ENCODE assay signal across 1 cellular context in the genomic region with DNA sequence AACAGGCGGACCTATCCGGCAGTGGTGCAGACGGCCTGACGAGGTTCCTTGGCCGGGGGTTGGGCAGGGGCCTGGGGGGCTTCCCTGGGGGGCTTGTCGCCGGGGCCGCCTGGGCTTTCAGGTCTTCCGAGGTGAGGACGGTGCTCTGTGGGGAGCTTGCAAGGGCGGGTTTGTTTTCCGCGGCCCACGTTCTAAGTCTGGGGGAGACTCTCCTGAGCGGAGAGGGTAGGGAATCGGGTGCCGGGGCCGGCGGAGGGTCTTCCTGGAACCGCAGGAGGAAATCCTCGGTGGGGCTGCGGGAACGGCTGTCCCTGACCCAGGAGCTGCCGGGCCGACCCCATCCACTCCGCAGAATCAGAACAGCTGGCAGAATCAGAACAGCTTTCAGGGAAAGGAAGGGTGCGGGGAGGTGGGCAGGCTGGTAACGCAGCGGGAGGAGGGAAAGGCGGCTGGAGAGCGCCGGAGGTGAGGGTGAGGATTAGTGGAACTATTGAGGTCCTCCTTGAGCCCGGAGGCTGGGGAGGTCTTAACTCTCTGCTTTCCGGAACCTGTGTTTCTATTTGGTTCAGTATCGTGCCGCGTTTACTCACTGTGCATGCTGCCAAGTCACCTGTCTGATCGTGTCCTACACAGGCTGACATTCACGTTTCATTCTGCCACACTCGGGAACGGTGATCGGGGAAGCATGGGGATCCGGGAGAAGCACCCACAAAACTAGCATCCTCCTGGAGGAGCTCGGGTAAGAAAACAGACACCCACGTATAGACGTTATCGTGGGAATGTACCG.
TF ChIP-seq lines count a peak whose summit lies in the region.

No MANE protein-coding gene starts in this region.

TF ChIP-seq in K562, 482 proteins besides CTCF, POLR2A, EP300 and RAD21 (continued from another document):
- TF ChIP-seq, protein P1, sequence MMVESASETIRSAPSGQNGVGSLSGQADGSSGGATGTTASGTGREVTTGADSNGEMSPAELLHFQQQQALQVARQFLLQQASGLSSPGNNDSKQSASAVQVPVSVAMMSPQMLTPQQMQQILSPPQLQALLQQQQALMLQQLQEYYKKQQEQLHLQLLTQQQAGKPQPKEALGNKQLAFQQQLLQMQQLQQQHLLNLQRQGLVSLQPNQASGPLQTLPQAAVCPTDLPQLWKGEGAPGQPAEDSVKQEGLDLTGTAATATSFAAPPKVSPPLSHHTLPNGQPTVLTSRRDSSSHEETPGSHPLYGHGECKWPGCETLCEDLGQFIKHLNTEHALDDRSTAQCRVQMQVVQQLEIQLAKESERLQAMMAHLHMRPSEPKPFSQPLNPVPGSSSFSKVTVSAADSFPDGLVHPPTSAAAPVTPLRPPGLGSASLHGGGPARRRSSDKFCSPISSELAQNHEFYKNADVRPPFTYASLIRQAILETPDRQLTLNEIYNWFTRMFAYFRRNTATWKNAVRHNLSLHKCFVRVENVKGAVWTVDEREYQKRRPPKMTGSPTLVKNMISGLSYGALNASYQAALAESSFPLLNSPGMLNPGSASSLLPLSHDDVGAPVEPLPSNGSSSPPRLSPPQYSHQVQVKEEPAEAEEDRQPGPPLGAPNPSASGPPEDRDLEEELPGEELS (CRISPR knock-in tag; IDR thresholded peaks at IDR 0.05; ENCODE audit: borderline replicate concordance) = no peak
- TF ChIP-seq, protein P2, sequence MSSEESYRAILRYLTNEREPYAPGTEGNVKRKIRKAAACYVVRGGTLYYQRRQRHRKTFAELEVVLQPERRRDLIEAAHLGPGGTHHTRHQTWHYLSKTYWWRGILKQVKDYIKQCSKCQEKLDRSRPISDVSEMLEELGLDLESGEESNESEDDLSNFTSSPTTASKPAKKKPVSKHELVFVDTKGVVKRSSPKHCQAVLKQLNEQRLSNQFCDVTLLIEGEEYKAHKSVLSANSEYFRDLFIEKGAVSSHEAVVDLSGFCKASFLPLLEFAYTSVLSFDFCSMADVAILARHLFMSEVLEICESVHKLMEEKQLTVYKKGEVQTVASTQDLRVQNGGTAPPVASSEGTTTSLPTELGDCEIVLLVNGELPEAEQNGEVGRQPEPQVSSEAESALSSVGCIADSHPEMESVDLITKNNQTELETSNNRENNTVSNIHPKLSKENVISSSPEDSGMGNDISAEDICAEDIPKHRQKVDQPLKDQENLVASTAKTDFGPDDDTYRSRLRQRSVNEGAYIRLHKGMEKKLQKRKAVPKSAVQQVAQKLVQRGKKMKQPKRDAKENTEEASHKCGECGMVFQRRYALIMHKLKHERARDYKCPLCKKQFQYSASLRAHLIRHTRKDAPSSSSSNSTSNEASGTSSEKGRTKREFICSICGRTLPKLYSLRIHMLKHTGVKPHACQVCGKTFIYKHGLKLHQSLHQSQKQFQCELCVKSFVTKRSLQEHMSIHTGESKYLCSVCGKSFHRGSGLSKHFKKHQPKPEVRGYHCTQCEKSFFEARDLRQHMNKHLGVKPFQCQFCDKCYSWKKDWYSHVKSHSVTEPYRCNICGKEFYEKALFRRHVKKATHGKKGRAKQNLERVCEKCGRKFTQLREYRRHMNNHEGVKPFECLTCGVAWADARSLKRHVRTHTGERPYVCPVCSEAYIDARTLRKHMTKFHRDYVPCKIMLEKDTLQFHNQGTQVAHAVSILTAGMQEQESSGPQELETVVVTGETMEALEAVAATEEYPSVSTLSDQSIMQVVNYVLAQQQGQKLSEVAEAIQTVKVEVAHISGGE (CRISPR knock-in tag; IDR thresholded peaks at IDR 0.05) = peak in 1 of 3 experiments; percentile 26; a peak in 1 of 6 replicates
- TF ChIP-seq RBM14 (IDR thresholded peaks at IDR 0.05; ENCODE audit: borderline replicate concordance, insufficient read depth, low read depth, low read length) = no peak
- peak; percentile 55 for TF ChIP-seq EGR1 (conservative IDR thresholded peaks at IDR 0.05)
- 0 out of 2 replicates have a peak, but pooled peaks have one; percentile 4 for TF ChIP-seq BCOR (IDR thresholded peaks at IDR 0.05)
- TF ChIP-seq, protein P3, sequence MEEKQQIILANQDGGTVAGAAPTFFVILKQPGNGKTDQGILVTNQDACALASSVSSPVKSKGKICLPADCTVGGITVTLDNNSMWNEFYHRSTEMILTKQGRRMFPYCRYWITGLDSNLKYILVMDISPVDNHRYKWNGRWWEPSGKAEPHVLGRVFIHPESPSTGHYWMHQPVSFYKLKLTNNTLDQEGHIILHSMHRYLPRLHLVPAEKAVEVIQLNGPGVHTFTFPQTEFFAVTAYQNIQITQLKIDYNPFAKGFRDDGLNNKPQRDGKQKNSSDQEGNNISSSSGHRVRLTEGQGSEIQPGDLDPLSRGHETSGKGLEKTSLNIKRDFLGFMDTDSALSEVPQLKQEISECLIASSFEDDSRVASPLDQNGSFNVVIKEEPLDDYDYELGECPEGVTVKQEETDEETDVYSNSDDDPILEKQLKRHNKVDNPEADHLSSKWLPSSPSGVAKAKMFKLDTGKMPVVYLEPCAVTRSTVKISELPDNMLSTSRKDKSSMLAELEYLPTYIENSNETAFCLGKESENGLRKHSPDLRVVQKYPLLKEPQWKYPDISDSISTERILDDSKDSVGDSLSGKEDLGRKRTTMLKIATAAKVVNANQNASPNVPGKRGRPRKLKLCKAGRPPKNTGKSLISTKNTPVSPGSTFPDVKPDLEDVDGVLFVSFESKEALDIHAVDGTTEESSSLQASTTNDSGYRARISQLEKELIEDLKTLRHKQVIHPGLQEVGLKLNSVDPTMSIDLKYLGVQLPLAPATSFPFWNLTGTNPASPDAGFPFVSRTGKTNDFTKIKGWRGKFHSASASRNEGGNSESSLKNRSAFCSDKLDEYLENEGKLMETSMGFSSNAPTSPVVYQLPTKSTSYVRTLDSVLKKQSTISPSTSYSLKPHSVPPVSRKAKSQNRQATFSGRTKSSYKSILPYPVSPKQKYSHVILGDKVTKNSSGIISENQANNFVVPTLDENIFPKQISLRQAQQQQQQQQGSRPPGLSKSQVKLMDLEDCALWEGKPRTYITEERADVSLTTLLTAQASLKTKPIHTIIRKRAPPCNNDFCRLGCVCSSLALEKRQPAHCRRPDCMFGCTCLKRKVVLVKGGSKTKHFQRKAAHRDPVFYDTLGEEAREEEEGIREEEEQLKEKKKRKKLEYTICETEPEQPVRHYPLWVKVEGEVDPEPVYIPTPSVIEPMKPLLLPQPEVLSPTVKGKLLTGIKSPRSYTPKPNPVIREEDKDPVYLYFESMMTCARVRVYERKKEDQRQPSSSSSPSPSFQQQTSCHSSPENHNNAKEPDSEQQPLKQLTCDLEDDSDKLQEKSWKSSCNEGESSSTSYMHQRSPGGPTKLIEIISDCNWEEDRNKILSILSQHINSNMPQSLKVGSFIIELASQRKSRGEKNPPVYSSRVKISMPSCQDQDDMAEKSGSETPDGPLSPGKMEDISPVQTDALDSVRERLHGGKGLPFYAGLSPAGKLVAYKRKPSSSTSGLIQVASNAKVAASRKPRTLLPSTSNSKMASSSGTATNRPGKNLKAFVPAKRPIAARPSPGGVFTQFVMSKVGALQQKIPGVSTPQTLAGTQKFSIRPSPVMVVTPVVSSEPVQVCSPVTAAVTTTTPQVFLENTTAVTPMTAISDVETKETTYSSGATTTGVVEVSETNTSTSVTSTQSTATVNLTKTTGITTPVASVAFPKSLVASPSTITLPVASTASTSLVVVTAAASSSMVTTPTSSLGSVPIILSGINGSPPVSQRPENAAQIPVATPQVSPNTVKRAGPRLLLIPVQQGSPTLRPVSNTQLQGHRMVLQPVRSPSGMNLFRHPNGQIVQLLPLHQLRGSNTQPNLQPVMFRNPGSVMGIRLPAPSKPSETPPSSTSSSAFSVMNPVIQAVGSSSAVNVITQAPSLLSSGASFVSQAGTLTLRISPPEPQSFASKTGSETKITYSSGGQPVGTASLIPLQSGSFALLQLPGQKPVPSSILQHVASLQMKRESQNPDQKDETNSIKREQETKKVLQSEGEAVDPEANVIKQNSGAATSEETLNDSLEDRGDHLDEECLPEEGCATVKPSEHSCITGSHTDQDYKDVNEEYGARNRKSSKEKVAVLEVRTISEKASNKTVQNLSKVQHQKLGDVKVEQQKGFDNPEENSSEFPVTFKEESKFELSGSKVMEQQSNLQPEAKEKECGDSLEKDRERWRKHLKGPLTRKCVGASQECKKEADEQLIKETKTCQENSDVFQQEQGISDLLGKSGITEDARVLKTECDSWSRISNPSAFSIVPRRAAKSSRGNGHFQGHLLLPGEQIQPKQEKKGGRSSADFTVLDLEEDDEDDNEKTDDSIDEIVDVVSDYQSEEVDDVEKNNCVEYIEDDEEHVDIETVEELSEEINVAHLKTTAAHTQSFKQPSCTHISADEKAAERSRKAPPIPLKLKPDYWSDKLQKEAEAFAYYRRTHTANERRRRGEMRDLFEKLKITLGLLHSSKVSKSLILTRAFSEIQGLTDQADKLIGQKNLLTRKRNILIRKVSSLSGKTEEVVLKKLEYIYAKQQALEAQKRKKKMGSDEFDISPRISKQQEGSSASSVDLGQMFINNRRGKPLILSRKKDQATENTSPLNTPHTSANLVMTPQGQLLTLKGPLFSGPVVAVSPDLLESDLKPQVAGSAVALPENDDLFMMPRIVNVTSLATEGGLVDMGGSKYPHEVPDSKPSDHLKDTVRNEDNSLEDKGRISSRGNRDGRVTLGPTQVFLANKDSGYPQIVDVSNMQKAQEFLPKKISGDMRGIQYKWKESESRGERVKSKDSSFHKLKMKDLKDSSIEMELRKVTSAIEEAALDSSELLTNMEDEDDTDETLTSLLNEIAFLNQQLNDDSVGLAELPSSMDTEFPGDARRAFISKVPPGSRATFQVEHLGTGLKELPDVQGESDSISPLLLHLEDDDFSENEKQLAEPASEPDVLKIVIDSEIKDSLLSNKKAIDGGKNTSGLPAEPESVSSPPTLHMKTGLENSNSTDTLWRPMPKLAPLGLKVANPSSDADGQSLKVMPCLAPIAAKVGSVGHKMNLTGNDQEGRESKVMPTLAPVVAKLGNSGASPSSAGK (IDR thresholded peaks at IDR 0.05) = peak; percentile 50
- TF ChIP-seq TBP (optimal IDR thresholded peaks at IDR 0.05; ENCODE audit: low read depth, low read length) = no peak
- TF ChIP-seq, protein P4, sequence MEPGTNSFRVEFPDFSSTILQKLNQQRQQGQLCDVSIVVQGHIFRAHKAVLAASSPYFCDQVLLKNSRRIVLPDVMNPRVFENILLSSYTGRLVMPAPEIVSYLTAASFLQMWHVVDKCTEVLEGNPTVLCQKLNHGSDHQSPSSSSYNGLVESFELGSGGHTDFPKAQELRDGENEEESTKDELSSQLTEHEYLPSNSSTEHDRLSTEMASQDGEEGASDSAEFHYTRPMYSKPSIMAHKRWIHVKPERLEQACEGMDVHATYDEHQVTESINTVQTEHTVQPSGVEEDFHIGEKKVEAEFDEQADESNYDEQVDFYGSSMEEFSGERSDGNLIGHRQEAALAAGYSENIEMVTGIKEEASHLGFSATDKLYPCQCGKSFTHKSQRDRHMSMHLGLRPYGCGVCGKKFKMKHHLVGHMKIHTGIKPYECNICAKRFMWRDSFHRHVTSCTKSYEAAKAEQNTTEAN (CRISPR knock-in tag; IDR thresholded peaks at IDR 0.05) = no peak
- TF ChIP-seq NCOA1 (IDR thresholded peaks at IDR 0.05; ENCODE audit: low read depth) = no peak
- peak; percentile 25 for TF ChIP-seq PCBP1 (IDR thresholded peaks at IDR 0.05; ENCODE audit: low read depth, low read length, poor library complexity, severe bottlenecking)
- no peak for TF ChIP-seq KLF6 (CRISPR knock-in tag; IDR thresholded peaks at IDR 0.05; ENCODE audit: borderline replicate concordance)
- TF ChIP-seq ZNF3 (CRISPR knock-in tag; IDR thresholded peaks at IDR 0.05) = no peak
- TF ChIP-seq, protein P5, sequence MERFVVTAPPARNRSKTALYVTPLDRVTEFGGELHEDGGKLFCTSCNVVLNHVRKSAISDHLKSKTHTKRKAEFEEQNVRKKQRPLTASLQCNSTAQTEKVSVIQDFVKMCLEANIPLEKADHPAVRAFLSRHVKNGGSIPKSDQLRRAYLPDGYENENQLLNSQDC (CRISPR knock-in tag; IDR thresholded peaks at IDR 0.05) = no peak
- no peak for TF ChIP-seq HNRNPL (IDR thresholded peaks at IDR 0.05; ENCODE audit: low read depth, low read length)
- no peak for TF ChIP-seq RBM25 (IDR thresholded peaks at IDR 0.05; ENCODE audit: low read depth, low read length, severe bottlenecking)
- no peak for TF ChIP-seq STAT5A (IDR thresholded peaks at IDR 0.05; ENCODE audit: borderline replicate concordance, low read length)
